Comparison of ENCODE assay signal across 1 cellular context in the genomic region with DNA sequence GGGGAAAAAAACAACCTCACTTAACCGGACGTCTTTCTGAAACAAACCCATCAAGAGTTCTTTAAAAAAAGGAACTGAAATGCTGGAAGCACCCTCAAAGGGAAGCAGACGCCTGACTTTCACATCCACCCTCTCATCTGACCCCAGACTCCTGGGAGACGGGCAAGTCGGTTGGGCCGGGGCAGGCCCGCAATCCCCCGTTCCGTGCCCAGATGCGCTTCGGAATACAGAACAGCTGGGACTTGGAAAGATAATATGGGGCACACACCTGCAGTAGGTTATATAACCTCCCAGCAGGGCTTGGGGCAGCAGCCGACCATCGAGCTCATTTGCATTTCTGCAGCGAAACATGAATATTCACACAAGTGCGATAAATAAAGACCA.
A peak's percentile ranks its signal among the peaks of the same experiment; 100 is the strongest.
TF ChIP-seq lines count a peak whose summit lies in the region.

No MANE protein-coding gene starts in this region.

TF ChIP-seq in HepG2, 621 proteins besides CTCF, POLR2A, EP300 and RAD21 (continued from another document):
- TF ChIP-seq HOXA5 (CRISPR knock-in tag; IDR thresholded peaks at IDR 0.05) (0 out of 2 replicates have a peak, but pooled peaks have one; percentile 11), ZNF780A (CRISPR knock-in tag; IDR thresholded peaks at IDR 0.05) (no peak), MED8 (CRISPR knock-in tag; IDR thresholded peaks at IDR 0.05; ENCODE audit: insufficient replicate concordance) (no peak), ELF1 (CRISPR knock-in tag; IDR thresholded peaks at IDR 0.05) (no peak), ZNF276 (CRISPR knock-in tag; IDR thresholded peaks at IDR 0.05; ENCODE audit: low read depth) (no peak), TAF15 (IDR thresholded peaks at IDR 0.05; ENCODE audit: low read depth, low read length, poor library complexity, severe bottlenecking) (no peak), SAP130 (CRISPR knock-in tag; IDR thresholded peaks at IDR 0.05; ENCODE audit: low read depth) (0 out of 2 replicates have a peak, but pooled peaks have one; percentile 15), ZNF10 (CRISPR knock-in tag; IDR thresholded peaks at IDR 0.05; ENCODE audit: borderline replicate concordance, low read depth) (no peak), KMT2B (CRISPR knock-in tag; IDR thresholded peaks at IDR 0.05) (no peak), ZNF747 (CRISPR knock-in tag; IDR thresholded peaks at IDR 0.05; ENCODE audit: borderline replicate concordance) (no peak), ELF4 (CRISPR knock-in tag; IDR thresholded peaks at IDR 0.05; ENCODE audit: borderline replicate concordance) (no peak)
- TF ChIP-seq, protein P1, sequence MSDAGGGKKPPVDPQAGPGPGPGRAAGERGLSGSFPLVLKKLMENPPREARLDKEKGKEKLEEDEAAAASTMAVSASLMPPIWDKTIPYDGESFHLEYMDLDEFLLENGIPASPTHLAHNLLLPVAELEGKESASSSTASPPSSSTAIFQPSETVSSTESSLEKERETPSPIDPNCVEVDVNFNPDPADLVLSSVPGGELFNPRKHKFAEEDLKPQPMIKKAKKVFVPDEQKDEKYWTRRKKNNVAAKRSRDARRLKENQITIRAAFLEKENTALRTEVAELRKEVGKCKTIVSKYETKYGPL (CRISPR knock-in tag; IDR thresholded peaks at IDR 0.05), result peak; percentile 65; the same call in 1 of the 2 replicates
- TF ChIP-seq, protein P2, sequence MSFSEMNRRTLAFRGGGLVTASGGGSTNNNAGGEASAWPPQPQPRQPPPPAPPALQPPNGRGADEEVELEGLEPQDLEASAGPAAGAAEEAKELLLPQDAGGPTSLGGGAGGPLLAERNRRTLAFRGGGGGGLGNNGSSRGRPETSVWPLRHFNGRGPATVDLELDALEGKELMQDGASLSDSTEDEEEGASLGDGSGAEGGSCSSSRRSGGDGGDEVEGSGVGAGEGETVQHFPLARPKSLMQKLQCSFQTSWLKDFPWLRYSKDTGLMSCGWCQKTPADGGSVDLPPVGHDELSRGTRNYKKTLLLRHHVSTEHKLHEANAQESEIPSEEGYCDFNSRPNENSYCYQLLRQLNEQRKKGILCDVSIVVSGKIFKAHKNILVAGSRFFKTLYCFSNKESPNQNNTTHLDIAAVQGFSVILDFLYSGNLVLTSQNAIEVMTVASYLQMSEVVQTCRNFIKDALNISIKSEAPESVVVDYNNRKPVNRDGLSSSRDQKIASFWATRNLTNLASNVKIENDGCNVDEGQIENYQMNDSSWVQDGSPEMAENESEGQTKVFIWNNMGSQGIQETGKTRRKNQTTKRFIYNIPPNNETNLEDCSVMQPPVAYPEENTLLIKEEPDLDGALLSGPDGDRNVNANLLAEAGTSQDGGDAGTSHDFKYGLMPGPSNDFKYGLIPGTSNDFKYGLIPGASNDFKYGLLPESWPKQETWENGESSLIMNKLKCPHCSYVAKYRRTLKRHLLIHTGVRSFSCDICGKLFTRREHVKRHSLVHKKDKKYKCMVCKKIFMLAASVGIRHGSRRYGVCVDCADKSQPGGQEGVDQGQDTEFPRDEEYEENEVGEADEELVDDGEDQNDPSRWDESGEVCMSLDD (CRISPR knock-in tag; IDR thresholded peaks at IDR 0.05; ENCODE audit: borderline replicate concordance), result no peak
- TF ChIP-seq, protein P3, sequence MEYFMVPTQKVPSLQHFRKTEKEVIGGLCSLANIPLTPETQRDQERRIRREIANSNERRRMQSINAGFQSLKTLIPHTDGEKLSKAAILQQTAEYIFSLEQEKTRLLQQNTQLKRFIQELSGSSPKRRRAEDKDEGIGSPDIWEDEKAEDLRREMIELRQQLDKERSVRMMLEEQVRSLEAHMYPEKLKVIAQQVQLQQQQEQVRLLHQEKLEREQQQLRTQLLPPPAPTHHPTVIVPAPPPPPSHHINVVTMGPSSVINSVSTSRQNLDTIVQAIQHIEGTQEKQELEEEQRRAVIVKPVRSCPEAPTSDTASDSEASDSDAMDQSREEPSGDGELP (IDR thresholded peaks at IDR 0.05; ENCODE audit: borderline replicate concordance, low read depth), result peak; percentile 48; the same call in 1 of the 2 replicates
